In the genomic region with DNA sequence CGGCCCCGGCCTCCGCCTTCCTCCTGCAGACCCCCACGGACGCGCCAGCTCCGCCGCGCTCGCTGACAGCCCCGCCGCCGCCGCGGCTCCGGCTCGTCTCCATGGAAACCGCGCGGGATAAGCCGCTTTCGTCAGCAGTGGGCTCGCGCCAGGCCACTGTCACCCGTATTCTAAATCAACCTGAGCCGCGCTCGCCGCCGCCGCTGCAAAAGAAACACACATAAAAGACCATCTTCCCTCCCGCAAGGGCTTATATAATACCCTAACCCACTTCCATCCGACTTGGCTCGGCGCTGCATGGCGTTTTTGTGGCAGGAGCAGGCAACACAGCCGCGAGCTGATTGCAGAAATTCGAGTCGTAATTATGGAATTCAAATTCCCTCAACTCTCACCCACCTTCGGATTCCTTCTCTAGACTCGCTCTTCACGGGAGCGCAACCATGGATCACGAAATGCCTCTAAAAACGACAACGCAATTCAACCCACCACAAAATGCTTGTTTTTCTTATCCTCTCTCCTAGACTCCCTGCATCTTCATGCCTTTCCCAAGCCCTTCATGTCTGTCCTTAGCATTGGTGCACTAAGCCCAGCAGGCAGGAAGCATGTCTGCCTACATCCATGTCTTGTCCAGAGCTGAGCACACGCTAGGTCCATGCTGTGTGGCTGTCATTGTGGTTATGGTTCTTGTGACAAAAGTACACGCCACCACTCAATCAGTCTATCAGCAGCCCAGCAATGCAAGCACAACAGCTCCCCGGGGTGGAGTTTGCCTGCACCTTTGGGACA, we compare ENCODE assay signal across 7 cellular contexts. TPM values are rescaled to one million over a fixed set of nuclear protein-coding genes. Genes with fewer than 3 reads are reported as not detected.
DNase-seq lines count a peak whose midpoint lies in the region; ATAC-seq, FAIRE-seq and TF ChIP-seq lines count a peak whose summit lies in the region.

A gene with protein sequence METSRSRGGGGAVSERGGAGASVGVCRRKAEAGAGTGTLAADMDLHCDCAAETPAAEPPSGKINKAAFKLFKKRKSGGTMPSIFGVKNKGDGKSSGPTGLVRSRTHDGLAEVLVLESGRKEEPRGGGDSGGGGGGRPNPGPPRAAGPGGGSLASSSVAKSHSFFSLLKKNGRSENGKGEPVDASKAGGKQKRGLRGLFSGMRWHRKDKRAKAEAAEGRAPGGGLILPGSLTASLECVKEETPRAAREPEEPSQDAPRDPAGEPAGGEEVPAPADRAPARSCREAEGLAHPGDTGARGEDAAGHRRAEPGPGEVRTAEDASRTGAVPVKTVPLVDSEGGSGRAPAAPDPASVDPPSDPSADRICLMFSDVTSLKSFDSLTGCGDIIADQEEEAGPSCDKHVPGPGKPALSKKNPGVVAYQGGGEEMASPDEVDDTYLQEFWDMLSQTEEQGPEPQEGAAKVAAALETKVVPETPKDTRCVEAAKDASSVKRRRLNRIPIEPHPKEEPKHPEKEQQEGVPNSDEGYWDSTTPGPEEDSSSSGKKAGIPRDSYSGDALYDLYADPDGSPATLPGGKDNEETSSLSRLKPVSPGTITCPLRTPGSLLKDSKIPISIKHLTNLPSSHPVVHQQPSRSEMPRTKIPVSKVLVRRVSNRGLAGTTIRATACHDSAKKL (minus strand): TSS at position 772 of the 786 bp plus-strand sequence. CDS start 669 bp downstream, at position 103.

- H2BK12ac ChIP-seq in mesenchymal stem cell (ENCODE audit: low read length in 2 of 2): no peak within 1 kb of the TSS

- WGBS in mesenchymal stem cell: 8% methylated on average over 45 of the region's 50 CpGs
- 5 to 8% methylated on average over 21 to 50 of the region's 50 CpGs for WGBS in upper lobe of left lung, 2 donors

- H3K9me3 ChIP-seq in mesenchymal stem cell (ENCODE audit: control insufficient read depth, low read length): peaks cover under 1% of the 10 kb centered on the region
- no peaks in the 10 kb centered on the region for H3K9me3 ChIP-seq in upper lobe of left lung

- peak in 1 of 2 donors; percentile 59 for ATAC-seq in upper lobe of left lung (ENCODE audit: low FRiP score in 2 of 2)

- H3K4me1 Mint-ChIP-seq in chondrocyte (ENCODE audit: low read depth): peaks cover 10% of the 10 kb centered on the region

- peaks cover 74% of the 10 kb centered on the region for H3K27me3 Mint-ChIP-seq in chondrocyte (ENCODE audit: low read depth)

- no peak within 1 kb of the TSS for H2BK120ac ChIP-seq in mesenchymal stem cell (ENCODE audit: low read depth, low read length)

- no peak within 1 kb of the TSS for H3K18ac ChIP-seq in mesenchymal stem cell (ENCODE audit: low read depth in 1 of 2, low read length in 2 of 2)

- H3K27ac Mint-ChIP-seq in chondrocyte (ENCODE audit: unreplicated experiment): no peak within 1 kb of the TSS

- peak within 1 kb of the TSS in 1 of 2 experiments; percentile 53 for H3K14ac ChIP-seq in mesenchymal stem cell (ENCODE audit: low read length in 2 of 2)

- H3K4me2 ChIP-seq in mesenchymal stem cell (ENCODE audit: low read length, poor library complexity, severe bottlenecking): peak within 1 kb of the TSS; percentile 87

- H3K27ac ChIP-seq in mesenchymal stem cell (ENCODE audit: low read length, poor library complexity, severe bottlenecking): no peak within 1 kb of the TSS
- H3K27ac ChIP-seq in upper lobe of left lung: no peak within 1 kb of the TSS

- TF ChIP-seq CTCF in chondrocyte (IDR thresholded peaks at IDR 0.05): no peak
- no peak for TF ChIP-seq CTCF in upper lobe of left lung (IDR thresholded peaks at IDR 0.05)

- H3K4me3 ChIP-seq in mesenchymal stem cell (ENCODE audit: insufficient read depth in 1 of 2, low read depth in 1 of 2, low read length in 2 of 2) (peak within 1 kb of the TSS; percentile 61 to 72), upper lobe of left lung (peak within 1 kb of the TSS in 3 of 4 donors; percentile 33 to 49 (median 39))

- peaks cover 1% of the 10 kb centered on the region for H3K36me3 Mint-ChIP-seq in chondrocyte (ENCODE audit: low read depth)

- peak within 1 kb of the TSS; percentile 14 for H3K9ac ChIP-seq in mesenchymal stem cell (ENCODE audit: low read length)

- H4K8ac ChIP-seq in mesenchymal stem cell (ENCODE audit: low read length): no peak within 1 kb of the TSS

- H3K27me3 ChIP-seq in mesenchymal stem cell (ENCODE audit: control insufficient read depth in 1 of 2, insufficient read depth in 1 of 2, low read length in 2 of 2): peaks cover 64 to 68% of the 10 kb centered on the region in 2 experiments
- H3K27me3 ChIP-seq in upper lobe of left lung: peaks cover 0 to 29% (median 17%) of the 10 kb centered on the region in 4 donors

- TF ChIP-seq EP300 in upper lobe of left lung (IDR thresholded peaks at IDR 0.05): no peak

- no peak within 1 kb of the TSS for H3K23ac ChIP-seq in mesenchymal stem cell (ENCODE audit: low read length in 2 of 2)

- no peak within 1 kb of the TSS for H2AFZ ChIP-seq in mesenchymal stem cell (ENCODE audit: low read depth, low read length)

- no peak within 1 kb of the TSS for H2AK5ac ChIP-seq in mesenchymal stem cell (ENCODE audit: low read length, severe bottlenecking)

- H3K36me3 ChIP-seq in mesenchymal stem cell (ENCODE audit: control insufficient read depth in 1 of 2, insufficient read depth in 2 of 2, low read depth in 1 of 2, low read length in 2 of 2): no peaks in the 10 kb centered on the region
- no peaks in the 10 kb centered on the region for H3K36me3 ChIP-seq in upper lobe of left lung

- no peaks in the 10 kb centered on the region for H3K9me3 Mint-ChIP-seq in chondrocyte (ENCODE audit: low read depth)

- no peak for TF ChIP-seq POLR2A in GM12891 (IDR thresholded peaks at IDR 0.05; ENCODE audit: low read depth, low read length)
- TF ChIP-seq POLR2A in upper lobe of left lung (IDR thresholded peaks at IDR 0.05): no peak

- no peak within 1 kb of the TSS for H3K4ac ChIP-seq in mesenchymal stem cell (ENCODE audit: low read depth in 1 of 2, low read length in 2 of 2)

- H3K4me1 ChIP-seq in mesenchymal stem cell (ENCODE audit: control insufficient read depth, insufficient read depth, low read depth, low read length) (peaks cover 13% of the 10 kb centered on the region), upper lobe of left lung (peaks cover 9 to 18% (median 15%) of the 10 kb centered on the region in 4 donors)

- no peak for FAIRE-seq in GM12891 (lab: Jason Lieb, UNC)

- peak within 1 kb of the TSS; percentile 72 for H3K4me3 Mint-ChIP-seq in chondrocyte (ENCODE audit: unreplicated experiment)

- DNase-seq in GM12891 (ENCODE audit: insufficient read length, low spot score) (peak; percentile 30), NCI-H2227 (lab: John Stamatoyannopoulos, UW; ENCODE audit: unreplicated experiment) (peak; percentile 66), chondrocyte (ENCODE audit: low spot score) (no peak), mesenchymal stem cell (peak; percentile 35), upper lobe of left lung (peak in 1 of 2 donors; percentile 86), OCI-M2 (lab: John Stamatoyannopoulos, UW; ENCODE audit: unreplicated experiment) (no peak), mucosa of gallbladder (ENCODE audit: low spot score) (no peak)

- H2BK15ac ChIP-seq in mesenchymal stem cell (ENCODE audit: low read depth, poor library complexity, severe bottlenecking): peak within 1 kb of the TSS; percentile 31

- H4K91ac ChIP-seq in mesenchymal stem cell (ENCODE audit: low read length): no peak within 1 kb of the TSS

- no peak within 1 kb of the TSS for H2BK5ac ChIP-seq in mesenchymal stem cell (ENCODE audit: low read depth, low read length, poor library complexity, severe bottlenecking)

- H3K79me1 ChIP-seq in mesenchymal stem cell (replicated peaks; ENCODE audit: low read length, poor library complexity, severe bottlenecking): no peaks in the 10 kb centered on the region

TF ChIP-seq in GM12891, 5 proteins besides CTCF, POLR2A, EP300 and RAD21:
- no peak for TF ChIP-seq POLR2AphosphoS5 (IDR thresholded peaks at IDR 0.05; ENCODE audit: low read depth, low read length)
- TF ChIP-seq TAF1 (IDR thresholded peaks at IDR 0.05; ENCODE audit: low read depth, low read length): no peak
- no peak for TF ChIP-seq SPI1 (IDR thresholded peaks at IDR 0.05; ENCODE audit: low read depth, low read length)
- TF ChIP-seq POU2F2 (IDR thresholded peaks at IDR 0.05; ENCODE audit: low read depth, low read length): no peak
- no peak for TF ChIP-seq PAX5 (IDR thresholded peaks at IDR 0.05; ENCODE audit: insufficient read depth, low read length, severe bottlenecking)

RNA-seq across cellular contexts. Expression of the gene that starts here (rescaled TPM):
- polyA plus RNA-seq in GM12891 (2012; ENCODE audit: low read depth, missing spikeins): 0.01 TPM
- total RNA-seq in chondrocyte: not detected in 3 replicates
- polyA plus RNA-seq in mesenchymal stem cell (2013, experiment 1 of 2): not detected
- polyA plus RNA-seq in mesenchymal stem cell (2013, experiment 2 of 2): not detected
- under 1 TPM in 2 of 6 donors, not detected in 4; 0.22 to 0.30 TPM for total RNA-seq in upper lobe of left lung
- total RNA-seq in mucosa of gallbladder: not detected

Comparison
In these comparisons a context has a peak if more than half of its experiments do, and no peak if none do; other contexts are left out.
1. DNase-seq: peak in GM12891 (single experiment), NCI-H2227 (single experiment) and mesenchymal stem cell (single experiment); none in chondrocyte (single experiment), OCI-M2 (single experiment) and mucosa of gallbladder (single experiment).